20 cellular contexts compared by ENCODE assay signal in genomic region chrX:11151799-11152591, GRCh38. TPM values are rescaled to one million over a fixed set of nuclear protein-coding genes. Genes with fewer than 3 reads are reported as not detected.
DNase-seq lines count a peak whose midpoint lies in the region; ATAC-seq and TF ChIP-seq lines count a peak whose summit lies in the region.
"Had no signal": no experiment of that assay in that cellular context is flagged by ENCODE, and none has a peak within 500 bp of the region (broad histone marks: within the 10 kb centered on the region; RNA-seq: fewer than 3 reads in every experiment).

No MANE protein-coding gene starts in this region.

- no peaks in the 10 kb centered on the region for H3K79me2 ChIP-seq in H9 (ENCODE audit: insufficient read depth, low read length)

- no peak overlapping the region for H3K56ac ChIP-seq in H9 (ENCODE audit: insufficient read length, low read depth, low read length)

- no peak overlapping the region for H3K27ac ChIP-seq in H9 (ENCODE audit: insufficient read length, low read depth, low read length)
- H3K27ac ChIP-seq: heart right ventricle, right atrium auricular region had no signal

- H2BK12ac ChIP-seq in H9 (ENCODE audit: insufficient read length, low read depth, low read length), result no peak overlapping the region

- H4K91ac ChIP-seq in H9 (ENCODE audit: insufficient read length, low read depth, low read length), result no peak overlapping the region

- H2BK20ac ChIP-seq in H9 (ENCODE audit: low read depth, low read length, poor library complexity, severe bottlenecking), result no peak overlapping the region

- no peaks in the 10 kb centered on the region for H3K79me1 ChIP-seq in H9 (ENCODE audit: insufficient read depth, low read depth, low read length, poor library complexity, severe bottlenecking)

- DNase-seq in Caco-2, result peak in 1 of 2 experiments; percentile 9
- peak; percentile 47 for DNase-seq in NCI-H146 treated with DMSO at 0.1 percent for 48 hours (lab: John Stamatoyannopoulos, UW; ENCODE audit: unreplicated experiment)
- DNase-seq in NCI-H82 treated with DMSO at 0.1 percent for 48 hours (lab: John Stamatoyannopoulos, UW; ENCODE audit: unreplicated experiment), result peak; percentile 86
- DNase-seq in iris pigment epithelial cell (ENCODE audit: low read depth), result peak; percentile 18
- no peak for DNase-seq in CD1c-positive myeloid dendritic cell (ENCODE audit: extremely low spot score)
- DNase-seq in H9, result no peak
- DNase-seq: activated CD4-positive, alpha-beta T cell treated with anti-CD3 and anti-CD28 coated beads for 4 hours; Calu3; heart right ventricle; Karpas-422; PC-3; SHP77; stimulated activated CD8-positive, alpha-beta memory T cell treated with anti-CD3 and anti-CD28 coated beads, Interleukin-4, amount 100 ng/mL, for 48 hours had no signal

- POLR2A ChIA-PET in Caco-2 (lab: Charles Lee), result no interaction called here

- H4K8ac ChIP-seq in H9 (replicated peaks; ENCODE audit: insufficient read length, low read depth, low read length), result no peak overlapping the region

- no peaks in the 10 kb centered on the region for H4K20me1 ChIP-seq in H9 (ENCODE audit: control insufficient read depth, insufficient read depth, insufficient read length)

- no peak overlapping the region for H3K18ac ChIP-seq in H9 (ENCODE audit: insufficient read length, low read depth, low read length)

- H3T11ph ChIP-seq in H9 (ENCODE audit: low read length), result no peak overlapping the region

- CTCF ChIA-PET in Caco-2 (lab: Charles Lee), result interaction anchor here (0.6 kb wide), 1 partner anchor 50 kb away, joined by 3 read pairs; no protein-coding TSS in a partner anchor

- TF ChIP-seq CTCF in Caco-2 (IDR thresholded peaks at IDR 0.05; ENCODE audit: insufficient read depth in 1 of 2, low read depth in 1 of 2, low read length in 1 of 2, severe bottlenecking in 1 of 2, unreplicated experiment in 1 of 2) (no peak), H9 (conservative IDR thresholded peaks at IDR 0.05) (no peak)

- H3K27ac Mint-ChIP-seq in Caco-2 (ENCODE audit: unreplicated experiment) (peak overlapping the region; percentile 71), H9 (no peak overlapping the region)
- H3K27ac Mint-ChIP-seq: activated T-helper 1 cell treated with anti-CD3 and anti-CD28 coated beads, Interleukin-12 subunit alpha, Interleukin-12 subunit beta, Interleukin-2, Interleukin-4 antibody, amounts not matched to agents 30 ng/mL and 10 ng/mL and 1 ng/mL, durations not matched to agents 14 hours and 24 hours and 36 hours; B cell; dendritic cell treated with granulocyte-macrophage colony-stimulating factor and Interleukin-4, amounts not matched to agents 40 ng/mL and 50 ng/mL, for 4 days had no signal

- whole genome bisulfite sequencing in H9 (ENCODE audit: extremely low coverage, insufficient read length, low lambda C conversion rate), result no CpG with 5 or more reads among the region's 4 CpGs

- H3K27me3 ChIP-seq in Caco-2 (replicated peaks; ENCODE audit: control insufficient read depth, insufficient read depth, low read length) (no peaks in the 10 kb centered on the region), H9 (ENCODE audit: insufficient read depth, low read length) (no peaks in the 10 kb centered on the region)
- H3K27me3 ChIP-seq: right atrium auricular region had no signal

- H3K23me2 ChIP-seq in H9 (ENCODE audit: insufficient read length, low read depth, low read length, poor library complexity, severe bottlenecking), result no peaks in the 10 kb centered on the region

- H2BK5ac ChIP-seq in H9 (ENCODE audit: insufficient read length, low read length), result no peak overlapping the region

- no peak for ATAC-seq in GM21423 (IDR thresholded peaks at IDR 0.05; ENCODE audit: unreplicated experiment)
- no peak for ATAC-seq in HG03097 (IDR thresholded peaks at IDR 0.05; ENCODE audit: low FRiP score, unreplicated experiment)
- ATAC-seq: HCT116, heart right ventricle, PC-3 had no signal

- no peak overlapping the region for H2AFZ ChIP-seq in H9 (ENCODE audit: low read length)

- no TSS peak for BruUV-seq in Caco-2 (replicated peaks; lab: Mats Ljungman, UMichigan)

- H2AK5ac ChIP-seq in H9 (ENCODE audit: insufficient read length, low read length), result no peak overlapping the region

- no peak overlapping the region for H3K4me3 ChIP-seq in Caco-2 (ENCODE audit: low read depth, low read length)
- H3K4me3 ChIP-seq: heart right ventricle, right atrium auricular region had no signal

- H3K9me3 ChIP-seq in Caco-2 (no peaks in the 10 kb centered on the region), H9 (ENCODE audit: control insufficient read depth, low read depth, low read length) (no peaks in the 10 kb centered on the region)
- H3K9me3 ChIP-seq: heart right ventricle, right atrium auricular region had no signal

- no peaks in the 10 kb centered on the region for H3K27me3 Mint-ChIP-seq in Caco-2 (ENCODE audit: insufficient read depth, unreplicated experiment)
- H3K27me3 Mint-ChIP-seq in H9 (ENCODE audit: low read depth), result no peaks in the 10 kb centered on the region; the same call in 1 of the 2 replicates
- H3K27me3 Mint-ChIP-seq: B cell; dendritic cell treated with granulocyte-macrophage colony-stimulating factor and Interleukin-4, amounts not matched to agents 40 ng/mL and 50 ng/mL, for 4 days had no signal

- peak overlapping the region; percentile 37 for H3K4me3 Mint-ChIP-seq in Caco-2 (ENCODE audit: unreplicated experiment)
- no peak overlapping the region for H3K4me3 Mint-ChIP-seq in H9
- H3K4me3 Mint-ChIP-seq: activated T-helper 1 cell treated with anti-CD3 and anti-CD28 coated beads, Interleukin-12 subunit alpha, Interleukin-12 subunit beta, Interleukin-2, Interleukin-4 antibody, amounts not matched to agents 30 ng/mL and 10 ng/mL and 1 ng/mL, durations not matched to agents 14 hours and 24 hours and 36 hours; B cell; dendritic cell treated with granulocyte-macrophage colony-stimulating factor and Interleukin-4, amounts not matched to agents 40 ng/mL and 50 ng/mL, for 4 days had no signal

- no peak overlapping the region for H2BK120ac ChIP-seq in H9 (ENCODE audit: low read depth, low read length, poor library complexity, severe bottlenecking)

- no peaks in the 10 kb centered on the region for H3K36me3 Mint-ChIP-seq in Caco-2 (ENCODE audit: insufficient read depth, unreplicated experiment)
- peaks cover 0 to 1% (median 0%) of the 10 kb centered on the region in 3 experiments; a peak in 2 of 7 replicates for H3K36me3 Mint-ChIP-seq in H9 (ENCODE audit: insufficient read depth in 1 of 3, low read depth in 3 of 3)

- H3K4me1 ChIP-seq in Caco-2 (peaks cover 4% of the 10 kb centered on the region), H9 (ENCODE audit: insufficient read depth, low read length) (no peaks in the 10 kb centered on the region)
- H3K4me1 ChIP-seq: heart right ventricle, right atrium auricular region had no signal

- H3K9ac ChIP-seq in H9 (ENCODE audit: extremely low read depth, insufficient read length, low read length), result no peak overlapping the region

- H3K23ac ChIP-seq in H9 (ENCODE audit: insufficient read length, low read depth, low read length), result no peak overlapping the region

- H3K36me3 ChIP-seq in Caco-2 (ENCODE audit: control insufficient read depth, insufficient read depth, low read length), result no peaks in the 10 kb centered on the region
- H3K36me3 ChIP-seq: heart right ventricle, right atrium auricular region had no signal

- no peak overlapping the region for H4K5ac ChIP-seq in H9 (ENCODE audit: insufficient read length, low read depth, low read length)

- no peak overlapping the region for H3K4ac ChIP-seq in H9 (ENCODE audit: low read depth, low read length)

- no peak overlapping the region for H3K14ac ChIP-seq in H9 (ENCODE audit: insufficient read depth, low read length)

- no peaks in the 10 kb centered on the region for H3K9me3 Mint-ChIP-seq in Caco-2 (ENCODE audit: unreplicated experiment)
- H3K9me3 Mint-ChIP-seq in H9, result peaks cover 46 to 56% of the 10 kb centered on the region in 2 experiments
- H3K9me3 Mint-ChIP-seq: activated T-helper 1 cell treated with anti-CD3 and anti-CD28 coated beads, Interleukin-12 subunit alpha, Interleukin-12 subunit beta, Interleukin-2, Interleukin-4 antibody, amounts not matched to agents 30 ng/mL and 10 ng/mL and 1 ng/mL, durations not matched to agents 14 hours and 24 hours and 36 hours; dendritic cell treated with granulocyte-macrophage colony-stimulating factor and Interleukin-4, amounts not matched to agents 40 ng/mL and 50 ng/mL, for 4 days had no signal

- H3K4me2 ChIP-seq in H9 (ENCODE audit: insufficient read depth, insufficient read length, low read length), result no peak overlapping the region

- peaks cover 7% of the 10 kb centered on the region for H3K4me1 Mint-ChIP-seq in Caco-2 (ENCODE audit: low read depth, unreplicated experiment)
- H3K4me1 Mint-ChIP-seq in H9, result peaks cover 0 to 6% of the 10 kb centered on the region in 2 experiments; a peak in 3 of 4 replicates
- H3K4me1 Mint-ChIP-seq: B cell had no signal

- intact Hi-C loops in Caco-2 (cut with micrococcal nuclease; ENCODE audit: unreplicated experiment), result loop anchor here (1.0 kb wide), 1 partner anchor 56 kb away; no protein-coding TSS in a partner anchor

- H2BK15ac ChIP-seq in H9 (ENCODE audit: low read depth, low read length), result no peak overlapping the region

RNA-seq across cellular contexts. Expression of gene HCCS, which starts 40.9 kb away (rescaled TPM):
- total RNA-seq in Caco-2 (2022) (39.8 and 42.4 TPM in 2 replicates), H9 (2021) (39.2 and 44.4 TPM in 2 replicates)

Comparison
In these comparisons a context has a peak if more than half of its experiments do, and no peak if none do; other contexts are left out.
1. DNase-seq: peak in NCI-H146 treated with DMSO at 0.1 percent for 48 hours (single experiment), NCI-H82 treated with DMSO at 0.1 percent for 48 hours (single experiment) and iris pigment epithelial cell (single experiment); none in CD1c-positive myeloid dendritic cell (single experiment) and H9 (single experiment).